1 cellular context compared by ENCODE assay signal in the genomic region with DNA sequence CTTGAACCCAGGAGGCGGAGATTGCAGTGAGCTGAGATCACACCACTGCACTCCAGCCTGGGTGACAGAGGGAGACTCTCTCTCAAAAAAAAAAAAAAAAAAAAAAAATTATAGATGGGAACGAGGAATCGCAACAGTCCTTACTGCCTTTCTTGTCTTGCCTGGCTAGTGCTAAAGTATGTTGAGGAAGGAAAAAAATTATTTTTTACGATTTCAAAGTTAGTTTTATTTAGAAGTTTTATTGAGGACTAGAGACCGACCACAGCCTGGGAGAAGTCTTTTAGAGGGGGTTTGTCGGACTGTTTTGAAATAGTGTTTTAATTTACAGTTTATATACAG.
A peak's percentile ranks its signal among the peaks of the same experiment; 100 is the strongest.
TF ChIP-seq lines count a peak whose summit lies in the region.

No MANE protein-coding gene starts in this region.

TF ChIP-seq in A549, 52 proteins besides CTCF, POLR2A, EP300 and RAD21 (continued from another document):
- TF ChIP-seq ZNF302 (CRISPR knock-in tag; IDR thresholded peaks at IDR 0.05), result peak; percentile 79; the same call in 1 of the 2 replicates
